In genomic region chr19:13417054-13417453, GRCh38 we compare ENCODE assay signal across 1 cellular context.
TF ChIP-seq lines count a peak whose summit lies in the region.

No MANE protein-coding gene starts in this region.

TF ChIP-seq in SK-N-SH treated with all-trans-retinoic acid at 6 μM for 48 hours, 23 proteins besides CTCF, POLR2A, EP300 and RAD21 (continued from another document):
- TF ChIP-seq ESRRG (CRISPR knock-in tag; IDR thresholded peaks at IDR 0.05) (no peak), ZNF565 (CRISPR knock-in tag; conservative IDR thresholded peaks at IDR 0.05; ENCODE audit: low read depth) (no peak)
